In genomic region chr7:141455686-141456085, GRCh38 we compare ENCODE assay signal across 28 cellular contexts.
"Had no signal": no experiment of that assay in that cellular context is flagged by ENCODE, and none has a peak within 500 bp of the region (broad histone marks: within the 10 kb centered on the region; RNA-seq: fewer than 3 reads in every experiment).

No MANE protein-coding gene starts in this region.

- H3K36me3 ChIP-seq: adrenal gland had no signal

- H3K4me3 ChIP-seq: adrenal gland, body of pancreas, coronary artery had no signal

- DNase-seq: activated CD4-positive, alpha-beta memory T cell treated with anti-CD3 and anti-CD28 coated beads for 36 hours; activated CD4-positive, alpha-beta T cell treated with anti-CD3 and anti-CD28 coated beads for 36 hours; activated CD4-positive, alpha-beta T cell treated with anti-CD3 and anti-CD28 coated beads, Interleukin-2, amount 50 U/mL, for 1 hour; activated CD8-positive, alpha-beta memory T cell treated with anti-CD3 and anti-CD28 coated beads, Interleukin-2, amount 50 U/mL, for 4 hours; activated gamma-delta T cell treated with Interleukin-2 at 50 U/mL for 16 hours; activated naive CD4-positive, alpha-beta T cell treated with anti-CD3 and anti-CD28 coated beads for 36 hours; activated T-cell treated with anti-CD3 and anti-CD28 coated beads for 4 hours; activated T-cell treated with anti-CD3 and anti-CD28 coated beads, Interleukin-2, amount 50 U/mL, for 4 hours; central memory CD4-positive, alpha-beta T cell; Kasumi-1; KG1; MM.1S; MV-4-11; NCI-H1092; NCI-H1436 treated with DMSO at 0.1 percent for 48 hours; NCI-H187 treated with DMSO at 0.1 percent for 48 hours; NCI-H2081; NCI-H510A treated with DMSO at 0.1 percent for 48 hours; OCI-M1; Right ventricle myocardium superior had no signal

- H3K36me3 Mint-ChIP-seq: activated CD4-positive, alpha-beta memory T cell treated with anti-CD3 and anti-CD28 coated beads for 36 hours; activated naive CD4-positive, alpha-beta T cell treated with anti-CD3 and anti-CD28 coated beads, Interleukin-2, amount 50 U/mL, for 72 hours; WTC11 had no signal

- H3K4me1 ChIP-seq: adrenal gland, body of pancreas had no signal

- H3K27ac ChIP-seq: adrenal gland, body of pancreas, coronary artery had no signal

- H3K4me3 Mint-ChIP-seq: activated CD4-positive, alpha-beta memory T cell treated with anti-CD3 and anti-CD28 coated beads for 36 hours; activated CD4-positive, alpha-beta T cell treated with anti-CD3 and anti-CD28 coated beads for 36 hours; activated naive CD4-positive, alpha-beta T cell treated with anti-CD3 and anti-CD28 coated beads for 36 hours; activated T-cell treated with anti-CD3 and anti-CD28 coated beads, Interleukin-2, amount 50 U/mL, for 4 hours; activated T-helper 1 cell treated with anti-CD3 and anti-CD28 coated beads, Interleukin-12 subunit alpha, Interleukin-12 subunit beta, Interleukin-2, Interleukin-4 antibody, amounts not matched to agents 30 ng/mL and 10 ng/mL and 1 ng/mL, durations not matched to agents 14 hours and 24 hours and 36 hours; T-helper 1 cell treated with Interleukin-12 subunit alpha and Interleukin-12 subunit beta and Interleukin-4 antibody, amounts not matched to agents 30 μg/mL and 1 μg/mL, for 36 hours; T-helper 2 cell treated with Interferon-gamma antibody and Interleukin-4, amounts not matched to agents 5 μg/mL and 100 μg/mL, for 36 hours; WTC11 had no signal

- H3K27me3 ChIP-seq: adrenal gland, body of pancreas had no signal

- H3K9me3 ChIP-seq: adrenal gland, body of pancreas had no signal

- H3K4me1 Mint-ChIP-seq: activated CD4-positive, alpha-beta T cell treated with anti-CD3 and anti-CD28 coated beads for 36 hours had no signal

- H3K27me3 Mint-ChIP-seq: activated CD4-positive, alpha-beta memory T cell treated with anti-CD3 and anti-CD28 coated beads for 36 hours had no signal

- H3K27ac Mint-ChIP-seq: activated CD4-positive, alpha-beta memory T cell treated with anti-CD3 and anti-CD28 coated beads for 36 hours; activated CD4-positive, alpha-beta T cell treated with anti-CD3 and anti-CD28 coated beads for 36 hours; activated naive CD4-positive, alpha-beta T cell treated with anti-CD3 and anti-CD28 coated beads for 36 hours; activated naive CD4-positive, alpha-beta T cell treated with anti-CD3 and anti-CD28 coated beads, Interleukin-2, amount 50 U/mL, for 72 hours; activated T-helper 1 cell treated with anti-CD3 and anti-CD28 coated beads, Interleukin-12 subunit alpha, Interleukin-12 subunit beta, Interleukin-2, Interleukin-4 antibody, amounts not matched to agents 30 ng/mL and 10 ng/mL and 1 ng/mL, durations not matched to agents 14 hours and 24 hours and 36 hours; T-helper 1 cell treated with Interleukin-12 subunit alpha and Interleukin-12 subunit beta and Interleukin-4 antibody, amounts not matched to agents 30 μg/mL and 1 μg/mL, for 36 hours; T-helper 2 cell treated with Interferon-gamma antibody and Interleukin-4, amounts not matched to agents 5 μg/mL and 100 μg/mL, for 36 hours; WTC11 had no signal

- H3K9me3 Mint-ChIP-seq: activated CD4-positive, alpha-beta memory T cell treated with anti-CD3 and anti-CD28 coated beads for 36 hours; activated naive CD4-positive, alpha-beta T cell treated with anti-CD3 and anti-CD28 coated beads for 36 hours; activated naive CD4-positive, alpha-beta T cell treated with anti-CD3 and anti-CD28 coated beads, Interleukin-2, amount 50 U/mL, for 72 hours; activated T-cell treated with anti-CD3 and anti-CD28 coated beads, Interleukin-2, amount 50 U/mL, for 4 hours; activated T-helper 1 cell treated with anti-CD3 and anti-CD28 coated beads, Interleukin-12 subunit alpha, Interleukin-12 subunit beta, Interleukin-2, Interleukin-4 antibody, amounts not matched to agents 30 ng/mL and 10 ng/mL and 1 ng/mL, durations not matched to agents 14 hours and 24 hours and 36 hours; T-helper 1 cell treated with Interleukin-12 subunit alpha and Interleukin-12 subunit beta and Interleukin-4 antibody, amounts not matched to agents 30 μg/mL and 1 μg/mL, for 36 hours; T-helper 2 cell treated with Interferon-gamma antibody and Interleukin-4, amounts not matched to agents 5 μg/mL and 100 μg/mL, for 36 hours; WTC11 had no signal
